In the genomic region with DNA sequence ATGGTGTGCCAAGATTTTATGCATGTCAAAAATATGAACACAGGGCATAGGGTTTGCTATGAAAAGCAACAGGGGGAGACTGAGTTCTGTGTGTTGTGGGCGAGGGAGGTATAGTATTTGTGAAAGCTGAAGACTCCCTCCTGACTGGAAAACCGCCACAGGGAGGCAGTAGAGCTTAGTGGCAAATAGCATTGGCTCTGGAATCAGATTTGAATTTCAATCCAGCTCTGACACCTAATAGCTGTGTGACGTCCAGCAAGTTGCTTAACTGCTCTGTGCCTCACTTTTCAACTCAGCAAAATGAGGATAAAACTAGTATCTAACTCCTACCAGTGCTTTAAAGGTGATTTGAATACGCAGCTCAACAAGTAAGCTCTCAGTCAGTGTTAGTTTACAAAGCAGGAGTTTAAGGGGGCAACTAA, we compare ENCODE assay signal across 8 cellular contexts. TPM values are rescaled to one million over a fixed set of nuclear protein-coding genes. Genes with fewer than 3 reads are reported as not detected.
DNase-seq lines count a peak whose midpoint lies in the region; ATAC-seq and TF ChIP-seq lines count a peak whose summit lies in the region.

No MANE protein-coding gene starts in this region.

- CTCF ChIA-PET in AG04449 (lab: Yijun Ruan, JAX): interaction anchor here (0.9 to 3.1 kb wide), 7 partner anchors 10 to 405 kb away, joined by 3 to 17 read pairs (median 3); no protein-coding TSS in a partner anchor

- no peaks in the 10 kb centered on the region for H3K27me3 ChIP-seq in colonic mucosa

- peak; percentile 31 for TF ChIP-seq CTCF in AG04449 (IDR thresholded peaks at IDR 0.05; ENCODE audit: insufficient read depth, low read length, missing control alignments)
- TF ChIP-seq CTCF in GM20000 (IDR thresholded peaks at IDR 0.05; ENCODE audit: extremely low read depth, missing control alignments): peak; percentile 14
- peak; percentile 32 for TF ChIP-seq CTCF in colonic mucosa (IDR thresholded peaks at IDR 0.05)
- peak; percentile 55 for TF ChIP-seq CTCF in retinal pigment epithelial cell (conservative IDR thresholded peaks at IDR 0.05; ENCODE audit: low read depth, low read length)

- ATAC-seq in HG02642 (IDR thresholded peaks at IDR 0.05; ENCODE audit: poor library complexity, unreplicated experiment) (no peak), GM19463 (IDR thresholded peaks at IDR 0.05; ENCODE audit: unreplicated experiment) (no peak)

- intact Hi-C loops in colonic mucosa (cut with DNase I): loop anchor here (5.0 kb wide), 1 partner anchor 145 kb away; no protein-coding TSS in a partner anchor

- H3K9me3 ChIP-seq in colonic mucosa: no peaks in the 10 kb centered on the region

- POLR2A ChIA-PET in AG04449 (lab: Yijun Ruan, JAX): no interaction called here

- H3K4me1 ChIP-seq in colonic mucosa: no peaks in the 10 kb centered on the region

- H3K4me3 ChIP-seq in AG04449 (ENCODE audit: low read depth, low read length) (no peak overlapping the region), colonic mucosa (no peak overlapping the region), retinal pigment epithelial cell (ENCODE audit: low read length) (no peak overlapping the region)

- no peak overlapping the region for H3K27ac ChIP-seq in colonic mucosa

- H3K9ac ChIP-seq in colonic mucosa (ENCODE audit: low read depth in 2 of 2, low read length in 2 of 2): no peak overlapping the region

- DNase-seq in AG04449 (ENCODE audit: low read depth, low spot score) (no peak), GM20000 (ENCODE audit: low spot score) (no peak), T-helper 22 cell (ENCODE audit: low read depth) (peak; percentile 7), colonic mucosa (peak; percentile 46), retinal pigment epithelial cell (ENCODE audit: low read depth) (no peak), cortex of kidney (lab: John Stamatoyannopoulos, UW) (no peak)

- H3K36me3 ChIP-seq in colonic mucosa: no peaks in the 10 kb centered on the region

RNA-seq across cellular contexts. Expression of a gene that starts 22.0 kb away (rescaled TPM):
- 100 to 1,000 TPM in 1 of 2 donors, 10 to 100 TPM in 1; 43.2 to 143 TPM for total RNA-seq in colonic mucosa

Comparison
In these comparisons a context has a peak if more than half of its experiments do, and no peak if none do; other contexts are left out.
1. DNase-seq: peak in T-helper 22 cell (single experiment) and colonic mucosa (single experiment); none in AG04449 (single experiment), GM20000 (single experiment), retinal pigment epithelial cell (single experiment) and cortex of kidney (single experiment).
2. Peak in every context shown above with its lines, with median percentiles within 50 percentile points of each other: CTCF ChIP-seq.